ENCODE assay signal across 14 cellular contexts in the genomic region with DNA sequence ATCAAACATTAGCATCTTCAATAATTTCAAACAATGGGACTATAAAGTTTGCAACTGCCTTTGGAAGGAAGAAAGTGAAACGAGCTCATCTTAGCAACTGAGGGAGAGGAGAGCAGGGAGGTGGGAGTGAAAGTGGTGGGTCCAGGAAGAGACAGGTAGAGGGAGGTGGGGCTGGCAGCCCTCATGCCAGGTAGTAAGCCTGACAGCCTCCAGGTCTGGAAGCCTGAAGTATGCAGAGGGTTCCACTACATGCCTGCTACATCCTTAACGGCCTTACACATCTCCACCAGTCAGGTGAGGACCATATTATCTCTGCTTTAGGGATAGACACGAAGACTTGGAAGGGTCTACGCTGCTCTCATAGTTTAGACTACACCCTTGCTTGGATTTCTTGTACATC.
DNase-seq lines count a peak whose midpoint lies in the region; ATAC-seq and TF ChIP-seq lines count a peak whose summit lies in the region.
"Had no signal": no experiment of that assay in that cellular context is flagged by ENCODE, and none has a peak within 500 bp of the region (broad histone marks: within the 10 kb centered on the region; RNA-seq: fewer than 3 reads in every experiment).

No MANE protein-coding gene starts in this region.

- no peak overlapping the region for H3K9ac ChIP-seq in rectal smooth muscle tissue (ENCODE audit: low read length)

- TF ChIP-seq POLR2A in gastroesophageal sphincter (IDR thresholded peaks at IDR 0.05) = no peak

- H3K27ac ChIP-seq in coronary artery = no peak overlapping the region
- peak overlapping the region; percentile 14 to 90 (median 68) for H3K27ac ChIP-seq in gastroesophageal sphincter
- H3K27ac ChIP-seq in rectal smooth muscle tissue (ENCODE audit: low read depth, low read length) = peak overlapping the region; percentile 26
- H3K27ac ChIP-seq: C4-2B had no signal

- H3K4me1 ChIP-seq in gastroesophageal sphincter (peaks cover 8 to 32% (median 11%) of the 10 kb centered on the region in 3 donors), rectal smooth muscle tissue (ENCODE audit: control insufficient read depth, insufficient read depth, low read length) (peaks cover 21% of the 10 kb centered on the region)
- H3K4me1 ChIP-seq: Caco-2 had no signal

- TF ChIP-seq EP300 in gastroesophageal sphincter (IDR thresholded peaks at IDR 0.05) = no peak

- H3K27me3 ChIP-seq in gastroesophageal sphincter (no peaks in the 10 kb centered on the region), rectal smooth muscle tissue (ENCODE audit: control insufficient read depth, insufficient read depth, low read length) (no peaks in the 10 kb centered on the region)

- ATAC-seq in gastroesophageal sphincter = no peak
- ATAC-seq: GM12878 had no signal

- TF ChIP-seq CTCF in coronary artery (IDR thresholded peaks at IDR 0.05) (no peak), gastroesophageal sphincter (IDR thresholded peaks at IDR 0.05) (no peak)

- no peaks in the 10 kb centered on the region for H3K9me3 ChIP-seq in gastroesophageal sphincter
- H3K9me3 ChIP-seq: Caco-2 had no signal

- WGBS in gastroesophageal sphincter (ENCODE audit: low coverage in 1 of 2), 2 donors = 87 to 100% methylated on average over 3 to 4 of the region's 4 CpGs

- DNase-seq in coronary artery (ENCODE audit: low spot score) (peak; percentile 29), NCI-H2081 (lab: John Stamatoyannopoulos, UW) (no peak), NCI-H446 treated with DMSO at 0.1 percent for 48 hours (lab: John Stamatoyannopoulos, UW) (no peak), HPDE6-E6E7 (ENCODE audit: extremely low spot score) (no peak)
- DNase-seq: AML-193; Caco-2; CD4-positive, alpha-beta T cell; DMS79 treated with DMSO at 0.1 percent for 48 hours; GF-D8; H9 had no signal

- H3K36me3 ChIP-seq in gastroesophageal sphincter (no peaks in the 10 kb centered on the region), rectal smooth muscle tissue (ENCODE audit: control insufficient read depth, insufficient read depth, low read length) (no peaks in the 10 kb centered on the region)

- H3K4me3 ChIP-seq in coronary artery = no peak overlapping the region
- no peak overlapping the region for H3K4me3 ChIP-seq in gastroesophageal sphincter
- no peak overlapping the region for H3K4me3 ChIP-seq in rectal smooth muscle tissue (ENCODE audit: low read length)
- H3K4me3 ChIP-seq: GM12878 had no signal

Comparison
In these comparisons a context has a peak if more than half of its experiments do, and no peak if none do; other contexts are left out.
1. H3K27ac ChIP-seq: peak in gastroesophageal sphincter (4 of 4) and rectal smooth muscle tissue (single experiment); none in coronary artery (0 of 2).